1 cellular context compared by ENCODE assay signal in genomic region chr9:136723989-136724388, GRCh38.
TF ChIP-seq lines count a peak whose summit lies in the region.

No MANE protein-coding gene starts in this region.

TF ChIP-seq in PFSK-1, 5 proteins besides CTCF, POLR2A, EP300 and RAD21:
- TF ChIP-seq FOXP2 (optimal IDR thresholded peaks at IDR 0.05; ENCODE audit: borderline replicate concordance, extremely low read depth, extremely low read length, insufficient read depth): no peak
- TF ChIP-seq POLR2AphosphoS5 (IDR thresholded peaks at IDR 0.05; ENCODE audit: low read depth, low read length): peak; percentile 52
